8 cellular contexts compared by ENCODE assay signal in the genomic region with DNA sequence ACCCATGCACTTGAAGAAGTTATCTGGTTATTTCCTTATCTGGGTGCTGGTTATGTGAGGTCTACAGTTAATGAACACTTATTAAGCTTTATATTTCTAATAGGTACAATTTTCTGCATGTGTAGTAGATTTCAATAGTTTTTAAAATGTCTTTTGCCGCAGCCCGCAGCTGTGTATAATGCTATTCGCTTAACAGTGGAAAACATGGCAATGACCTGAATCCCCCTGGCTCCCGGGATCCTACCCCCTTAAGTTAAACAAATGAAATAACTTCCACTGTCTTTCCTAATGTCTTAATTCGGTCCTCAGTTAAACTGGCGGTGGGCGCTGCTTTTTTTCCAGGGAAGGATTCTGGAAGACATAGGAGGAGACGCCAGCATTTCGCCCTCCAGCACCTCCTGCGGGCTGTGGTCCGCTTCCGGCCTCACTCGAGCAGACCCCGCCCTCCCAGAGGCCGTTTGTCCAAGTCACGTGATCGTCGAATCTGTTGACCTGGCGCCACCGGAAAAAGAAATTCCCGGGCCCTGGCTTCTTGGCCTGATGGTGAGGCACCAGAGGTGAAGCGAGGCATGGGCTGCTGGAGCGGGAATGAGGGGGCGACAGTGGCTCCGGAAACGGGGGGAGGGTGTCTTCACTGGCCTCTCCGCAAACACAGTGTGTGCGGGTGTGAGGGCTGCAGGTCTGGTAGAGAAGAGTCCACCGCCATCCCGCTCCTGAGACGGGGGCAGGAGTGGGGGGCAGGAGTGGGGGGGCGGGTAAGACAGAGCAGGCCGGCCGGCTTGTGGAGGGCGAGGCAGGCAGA. TPM values are rescaled to one million over a fixed set of nuclear protein-coding genes. Genes with fewer than 3 reads are reported as not detected.
DNase-seq lines count a peak whose midpoint lies in the region; ATAC-seq and TF ChIP-seq lines count a peak whose summit lies in the region.

No MANE protein-coding gene starts in this region.

- no TSS peak for BruUV-seq in PC-3 (replicated peaks; lab: Mats Ljungman, UMichigan)

- peaks cover 15% of the 10 kb centered on the region for H3K4me1 Mint-ChIP-seq in activated T-cell treated with anti-CD3 and anti-CD28 coated beads, Interleukin-2, amount 50 U/mL, for 72 hours (ENCODE audit: low read depth)
- H3K4me1 Mint-ChIP-seq in stimulated activated memory B cell treated with anti-CD40 and anti-IgM and Interleukin-4, amounts not matched to agents 10 μg/mL and 1 μg/mL and 100 μg/mL, for 72 hours, result peaks cover 26% of the 10 kb centered on the region

- H3K27ac ChIP-seq in C4-2B (peak overlapping the region; percentile 83), HUES6 (ENCODE audit: low read depth, low read length) (peak overlapping the region; percentile 80), PC-3 (ENCODE audit: low read length) (no peak overlapping the region), esophagus squamous epithelium (peak overlapping the region; percentile 71 to 87 (median 80)), muscle layer of colon (ENCODE audit: low read depth, low read length) (peak overlapping the region; percentile 78)

- H3K4me3 ChIP-seq in HUES6 (ENCODE audit: low read depth, low read length) (peak overlapping the region; percentile 63), PC-3 (ENCODE audit: low read length) (peak overlapping the region; percentile 60), esophagus squamous epithelium (peak overlapping the region; percentile 38 to 77 (median 51)), muscle layer of colon (ENCODE audit: low read depth in 1 of 2, low read length in 2 of 2) (peak overlapping the region; percentile 47 to 58)

- peak overlapping the region; percentile 97 for H3K27ac Mint-ChIP-seq in activated T-cell treated with anti-CD3 and anti-CD28 coated beads, Interleukin-2, amount 50 U/mL, for 72 hours
- H3K27ac Mint-ChIP-seq in stimulated activated memory B cell treated with anti-CD40 and anti-IgM and Interleukin-4, amounts not matched to agents 10 μg/mL and 1 μg/mL and 100 μg/mL, for 72 hours, result peak overlapping the region; percentile 97

- no peaks in the 10 kb centered on the region for H3F3A ChIP-seq in PC-3 (ENCODE audit: low read length, unreplicated experiment)

- no peaks in the 10 kb centered on the region for H3K36me3 Mint-ChIP-seq in activated T-cell treated with anti-CD3 and anti-CD28 coated beads, Interleukin-2, amount 50 U/mL, for 72 hours (ENCODE audit: insufficient read depth in 2 of 2)
- H3K36me3 Mint-ChIP-seq in stimulated activated memory B cell treated with anti-CD40 and anti-IgM and Interleukin-4, amounts not matched to agents 10 μg/mL and 1 μg/mL and 100 μg/mL, for 72 hours, result no peaks in the 10 kb centered on the region

- POLR2A ChIA-PET in PC-3 (lab: Charles Lee; ENCODE audit: unreplicated experiment), result no interaction called here

- intact Hi-C loops in PC-3 (cut with micrococcal nuclease) (no loop called here), esophagus squamous epithelium (cut with DNase I) (no loop called here)

- H3K4me1 ChIP-seq in HUES6 (ENCODE audit: control insufficient read depth, insufficient read depth, low read length), result peaks cover 6% of the 10 kb centered on the region; the same call in 1 of the 2 replicates
- no peaks in the 10 kb centered on the region; the same call in 1 of the 2 replicates for H3K4me1 ChIP-seq in PC-3 (ENCODE audit: insufficient read depth, low read length)
- peaks cover 8 to 15% (median 8%) of the 10 kb centered on the region in 3 donors for H3K4me1 ChIP-seq in esophagus squamous epithelium
- H3K4me1 ChIP-seq in muscle layer of colon (ENCODE audit: insufficient read depth, low read length), result peaks cover 8% of the 10 kb centered on the region

- H3K9ac ChIP-seq in HUES6 (ENCODE audit: low read length) (peak overlapping the region; percentile 75), PC-3 (ENCODE audit: low read length) (peak overlapping the region; percentile 29; the same call in 1 of the 2 replicates), muscle layer of colon (ENCODE audit: low read length) (peak overlapping the region; percentile 27)

- DNase-seq in PC-3 (peak; percentile 64), esophagus squamous epithelium (lab: John Stamatoyannopoulos, UW) (no peak)
- DNase-seq in activated T-cell treated with anti-CD3 and anti-CD28 coated beads, Interleukin-2, amount 50 U/mL, for 72 hours, result peak; percentile 77 to 81

- peak in 1 of 4 donors; percentile 14 for TF ChIP-seq POLR2A in esophagus squamous epithelium (IDR thresholded peaks at IDR 0.05)

- CTCF ChIA-PET in PC-3 (lab: Charles Lee), result no interaction called here

- H3K27me3 ChIP-seq in HUES6 (ENCODE audit: control insufficient read depth, insufficient read depth, low read length) (no peaks in the 10 kb centered on the region), PC-3 (ENCODE audit: low read length) (no peaks in the 10 kb centered on the region), esophagus squamous epithelium (no peaks in the 10 kb centered on the region), muscle layer of colon (ENCODE audit: control insufficient read depth in 1 of 2, insufficient read depth in 2 of 2, low read length in 2 of 2) (no peaks in the 10 kb centered on the region)

- H3K36me3 ChIP-seq in HUES6 (ENCODE audit: control insufficient read depth, insufficient read depth, low read length) (no peaks in the 10 kb centered on the region), PC-3 (ENCODE audit: low read depth, low read length) (no peaks in the 10 kb centered on the region), esophagus squamous epithelium (no peaks in the 10 kb centered on the region), muscle layer of colon (ENCODE audit: insufficient read depth, low read length) (no peaks in the 10 kb centered on the region)

- H4K20me1 ChIP-seq in PC-3 (ENCODE audit: low read length), result no peaks in the 10 kb centered on the region

- no peaks in the 10 kb centered on the region for H3K27me3 Mint-ChIP-seq in activated T-cell treated with anti-CD3 and anti-CD28 coated beads, Interleukin-2, amount 50 U/mL, for 72 hours (ENCODE audit: low read depth)
- H3K27me3 Mint-ChIP-seq in stimulated activated memory B cell treated with anti-CD40 and anti-IgM and Interleukin-4, amounts not matched to agents 10 μg/mL and 1 μg/mL and 100 μg/mL, for 72 hours, result no peaks in the 10 kb centered on the region

- peak overlapping the region; percentile 95 to 98 for H3K4me3 Mint-ChIP-seq in activated T-cell treated with anti-CD3 and anti-CD28 coated beads, Interleukin-2, amount 50 U/mL, for 72 hours
- H3K4me3 Mint-ChIP-seq in stimulated activated memory B cell treated with anti-CD40 and anti-IgM and Interleukin-4, amounts not matched to agents 10 μg/mL and 1 μg/mL and 100 μg/mL, for 72 hours, result peak overlapping the region; percentile 96

- TF ChIP-seq CTCF in C4-2B (conservative IDR thresholded peaks at IDR 0.05) (peak; percentile 47), PC-3 (conservative IDR thresholded peaks at IDR 0.05; ENCODE audit: low read depth, low read length) (0 out of 2 replicates have a peak, but pooled peaks have one; percentile 14), esophagus squamous epithelium (IDR thresholded peaks at IDR 0.05) (peak in 2 of 6 experiments; percentile 15 to 27)

- 0 to 3% methylated on average over 9 to 11 of the region's 35 CpGs for WGBS in esophagus squamous epithelium, 2 donors

- H3K9me3 ChIP-seq in HUES6 (ENCODE audit: control insufficient read depth, insufficient read depth, low read depth, low read length), result no peaks in the 10 kb centered on the region
- no peaks in the 10 kb centered on the region for H3K9me3 ChIP-seq in PC-3 (ENCODE audit: low read length)
- H3K9me3 ChIP-seq in esophagus squamous epithelium, result no peaks in the 10 kb centered on the region
- H3K9me3 ChIP-seq in muscle layer of colon (ENCODE audit: low read length), result no peaks in the 10 kb centered on the region

- H3K9me2 ChIP-seq in PC-3 (replicated peaks; ENCODE audit: low read length), result no peaks in the 10 kb centered on the region

- H2AFZ ChIP-seq in PC-3 (ENCODE audit: low read length), result peak overlapping the region; percentile 89

- H3K4me2 ChIP-seq in PC-3 (ENCODE audit: low read length), result peak overlapping the region; percentile 76

- H3K9me3 Mint-ChIP-seq in activated T-cell treated with anti-CD3 and anti-CD28 coated beads, Interleukin-2, amount 50 U/mL, for 72 hours, result no peaks in the 10 kb centered on the region
- H3K9me3 Mint-ChIP-seq in stimulated activated memory B cell treated with anti-CD40 and anti-IgM and Interleukin-4, amounts not matched to agents 10 μg/mL and 1 μg/mL and 100 μg/mL, for 72 hours, result no peaks in the 10 kb centered on the region

- H3K79me2 ChIP-seq in PC-3 (ENCODE audit: low read length), result no peaks in the 10 kb centered on the region

- peak; percentile 76 for ATAC-seq in GM19397 (IDR thresholded peaks at IDR 0.05; ENCODE audit: unreplicated experiment)
- peak; percentile 58 for ATAC-seq in PC-3
- ATAC-seq in activated T-cell treated with anti-CD3 and anti-CD28 coated beads, Interleukin-2, amount 50 U/mL, for 72 hours (replicated peaks in 1 of 2), result peak; percentile 92 to 96
- ATAC-seq in stimulated activated memory B cell treated with anti-CD40 and anti-IgM and Interleukin-4, amounts not matched to agents 10 μg/mL and 1 μg/mL and 100 μg/mL, for 72 hours, result peak; percentile 86

RNA-seq across cellular contexts. Expression of gene CSPG4, which starts 45.6 kb away (rescaled TPM):
- total RNA-seq in PC-3 (2014; rRNA removed), result 2.0 and 2.9 TPM in 2 replicates
- total RNA-seq in activated T-cell treated with anti-CD3 and anti-CD28 coated beads, Interleukin-2, amount 50 U/mL, for 72 hours, result not detected
- total RNA-seq in esophagus squamous epithelium, result 10 to 100 TPM in 1 of 4 donors, 1 to 10 TPM in 3; 2.9 to 13.4 (median 4.2) TPM
